Comparison of ENCODE assay signal across 15 cellular contexts in the genomic region with DNA sequence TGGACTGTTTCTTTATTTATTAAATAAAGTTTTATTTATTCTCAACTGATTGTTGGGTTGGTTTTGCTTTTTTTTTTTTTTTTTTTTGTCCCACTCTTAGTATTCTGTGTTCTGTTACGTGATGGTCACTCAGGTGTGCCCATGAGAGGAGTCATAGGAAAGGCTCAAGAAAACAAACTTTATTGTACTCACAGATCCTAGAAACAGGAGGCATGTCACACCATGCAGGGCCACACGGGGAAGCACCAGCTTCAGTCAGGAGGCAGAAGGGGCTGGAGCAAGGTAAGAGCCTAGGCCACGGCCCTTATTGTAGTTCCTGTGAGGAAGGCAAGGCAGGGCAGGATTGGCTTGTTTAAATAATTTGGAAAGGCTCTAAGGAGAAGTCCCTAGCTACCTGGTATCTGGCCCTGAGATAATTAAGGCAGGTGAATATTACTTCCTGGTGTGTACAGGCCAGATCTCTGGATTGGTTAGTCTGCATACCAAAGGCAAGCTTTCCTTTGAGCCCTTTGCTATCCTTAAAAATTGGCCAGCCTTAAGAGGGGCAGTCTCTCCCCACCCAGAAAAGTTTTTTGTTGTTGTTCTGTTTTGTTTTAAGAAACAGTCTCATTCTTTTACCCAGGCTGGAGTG. TPM values are rescaled to one million over a fixed set of nuclear protein-coding genes. Genes with fewer than 3 reads are reported as not detected.
A peak's percentile ranks its signal among the peaks of the same experiment; 100 is the strongest.
DNase-seq lines count a peak whose midpoint lies in the region; ATAC-seq, FAIRE-seq and TF ChIP-seq lines count a peak whose summit lies in the region.
"Had no signal": no experiment of that assay in that cellular context is flagged by ENCODE, and none has a peak within 500 bp of the region (broad histone marks: within the 10 kb centered on the region; RNA-seq: fewer than 3 reads in every experiment).

No MANE protein-coding gene starts in this region.

- no peak for TF ChIP-seq EP300 in GM12878 (IDR thresholded peaks at IDR 0.05; ENCODE audit: borderline replicate concordance in 1 of 2, control insufficient read depth in 1 of 2, low read depth in 2 of 2, low read length in 2 of 2)

- no peak for FAIRE-seq in GM12878 (lab: Jason Lieb, UNC)

- H4K20me1 ChIP-seq in GM12878 (ENCODE audit: control insufficient read depth, insufficient read depth), result no peaks in the 10 kb centered on the region

- no peak overlapping the region for H3K27ac Mint-ChIP-seq in memory B cell
- H3K27ac Mint-ChIP-seq: activated naive CD8-positive, alpha-beta T cell treated with anti-CD3 and anti-CD28 coated beads, Interleukin-2, amount 50 U/mL, for 24 hours; stimulated activated naive CD8-positive, alpha-beta T cell treated with anti-CD3 and anti-CD28 coated beads, Interleukin-15, Interleukin-2, amounts not matched to agents 100 ng/mL and 50 ng/mL, for 24 hours had no signal

- H3K4me1 Mint-ChIP-seq in memory B cell, result peaks cover 2% of the 10 kb centered on the region
- H3K4me1 Mint-ChIP-seq: activated naive CD8-positive, alpha-beta T cell treated with anti-CD3 and anti-CD28 coated beads, Interleukin-2, amount 50 U/mL, for 24 hours had no signal

- no peak for TF ChIP-seq POLR2A in GM12878 (IDR thresholded peaks at IDR 0.05; ENCODE audit: low read depth, low read length)

- H3K9me3 Mint-ChIP-seq in memory B cell, result no peaks in the 10 kb centered on the region
- H3K9me3 Mint-ChIP-seq: activated naive CD8-positive, alpha-beta T cell treated with anti-CD3 and anti-CD28 coated beads, Interleukin-2, amount 50 U/mL, for 24 hours; stimulated activated naive CD8-positive, alpha-beta T cell treated with anti-CD3 and anti-CD28 coated beads, Interleukin-15, Interleukin-2, amounts not matched to agents 100 ng/mL and 50 ng/mL, for 24 hours had no signal

- POLR2A ChIA-PET in GM12878 (lab: Charles Lee), result no interaction called here

- no peaks in the 10 kb centered on the region for H3K4me1 ChIP-seq in GM12878 (ENCODE audit: control insufficient read depth, insufficient read depth, low read length)

- DNase-seq in GM12864 (ENCODE audit: low read depth) (no peak), KBM-7 (peak; percentile 14), GM12878 (ENCODE audit: low read depth, low spot score) (no peak), memory B cell (ENCODE audit: low spot score in 2 of 2) (no peak), middle frontal gyrus (ENCODE audit: extremely low spot score, low spot score) (no peak)
- DNase-seq: activated naive CD8-positive, alpha-beta T cell treated with anti-CD3 and anti-CD28 coated beads, Interleukin-2, amount 50 U/mL, for 24 hours; COR-L47; foreskin melanocyte; left ventricle myocardium superior; NCI-H1048; nucleus accumbens had no signal

- peak overlapping the region; percentile 19 for H2AFZ ChIP-seq in GM12878 (ENCODE audit: control insufficient read depth, low read depth, low read length)

- H3K79me2 ChIP-seq in GM12878 (ENCODE audit: control insufficient read depth, insufficient read depth, low read length), result no peaks in the 10 kb centered on the region

- SMC1A ChIA-PET in GM12878 (lab: Charles Lee; ENCODE audit: uncharacterized antibody, unreplicated experiment), result interaction anchor here (0.8 to 1.5 kb wide), 2 partner anchors 13 to 79 kb away, joined by 3 read pairs; no protein-coding TSS in a partner anchor

- TF ChIP-seq RAD21 in GM12878 (IDR thresholded peaks at IDR 0.05; ENCODE audit: insufficient read depth, low read depth, low read length), result peak; percentile 28; the same call in 1 of the 2 replicates

- no peak overlapping the region for H3K4me3 Mint-ChIP-seq in memory B cell
- H3K4me3 Mint-ChIP-seq: activated naive CD8-positive, alpha-beta T cell treated with anti-CD3 and anti-CD28 coated beads, Interleukin-2, amount 50 U/mL, for 24 hours; stimulated activated naive CD8-positive, alpha-beta T cell treated with anti-CD3 and anti-CD28 coated beads, Interleukin-15, Interleukin-2, amounts not matched to agents 100 ng/mL and 50 ng/mL, for 24 hours had no signal

- peaks cover 3% of the 10 kb centered on the region for H3K27me3 Mint-ChIP-seq in memory B cell
- H3K27me3 Mint-ChIP-seq: stimulated activated naive CD8-positive, alpha-beta T cell treated with anti-CD3 and anti-CD28 coated beads, Interleukin-15, Interleukin-2, amounts not matched to agents 100 ng/mL and 50 ng/mL, for 24 hours had no signal

- TF ChIP-seq CTCF in GM12864 (IDR thresholded peaks at IDR 0.05; ENCODE audit: low read depth, low read length, missing control alignments) (peak; percentile 23), GM12878 (IDR thresholded peaks at IDR 0.05 in 2 of 3, conservative IDR thresholded peaks at IDR 0.05 in 1 of 3; ENCODE audit: control insufficient read depth in 2 of 3, extremely low read depth in 1 of 3, insufficient read depth in 1 of 3, low read depth in 3 of 3, low read length in 3 of 3) (no peak)

- no peaks in the 10 kb centered on the region for H3K36me3 Mint-ChIP-seq in memory B cell

- 26% methylated on average over 3 of the region's 3 CpGs for WGBS in GM12878 (ENCODE audit: insufficient coverage, insufficient replicate concordance, low lambda C conversion rate, missing lambda C conversion rate)

- in situ Hi-C loops in KBM-7 (cut with MboI; ENCODE audit: low pct_unique_long_range_greater_than_20kb, low sequenced_read_pairs), result no loop called here
- in situ Hi-C loops in GM12878 (cut with MboI), result no loop called here

- CTCF ChIA-PET in GM12878 (lab: Yijun Ruan, JAX), result interaction anchor here (1.7 to 3.9 kb wide), 3 partner anchors 11 to 78 kb away, joined by 4 to 18 read pairs (median 5); no protein-coding TSS in a partner anchor

- no peaks in the 10 kb centered on the region for H3K36me3 ChIP-seq in GM12878 (ENCODE audit: control insufficient read depth in 2 of 2, insufficient read depth in 2 of 2, low read length in 1 of 2)

- intact Hi-C loops in GM12878 (cut with micrococcal nuclease; ENCODE audit: unreplicated experiment), result no loop called here

- no peak overlapping the region for H3K27ac ChIP-seq in GM12878 (ENCODE audit: control insufficient read depth, insufficient read depth)

- RAD21 ChIA-PET in GM12878 (lab: Charles Lee; ENCODE audit: unreplicated experiment), result interaction anchor here (1.4 kb wide), 1 partner anchor 11 kb away, joined by 4 read pairs; no protein-coding TSS in a partner anchor

- H3K4me2 ChIP-seq in GM12878 (ENCODE audit: control insufficient read depth, insufficient read depth), result no peak overlapping the region

- ATAC-seq in GM12878 (peak; percentile 71), memory B cell (ENCODE audit: low read depth) (peak; percentile 39), GM18519 (IDR thresholded peaks at IDR 0.05; ENCODE audit: low FRiP score, unreplicated experiment) (no peak), GM18861 (IDR thresholded peaks at IDR 0.05; ENCODE audit: unreplicated experiment) (no peak)
- ATAC-seq: activated naive CD8-positive, alpha-beta T cell treated with anti-CD3 and anti-CD28 coated beads, Interleukin-2, amount 50 U/mL, for 24 hours; left ventricle myocardium superior had no signal

- BruUV-seq in GM12878 (replicated peaks; lab: Mats Ljungman, UMichigan), result no TSS peak

- H3K9ac ChIP-seq in GM12878 (ENCODE audit: control insufficient read depth, insufficient read depth, low read length), result no peak overlapping the region

- H3K9me3 ChIP-seq in GM12878 (replicated peaks; ENCODE audit: control insufficient read depth, insufficient read depth, low read length), result no peaks in the 10 kb centered on the region

- H3K27me3 ChIP-seq in GM12878 (replicated peaks in 1 of 2; ENCODE audit: control insufficient read depth in 2 of 2, insufficient read depth in 2 of 2, low read length in 1 of 2), result no peaks in the 10 kb centered on the region

- H3K4me3 ChIP-seq in GM12864 (ENCODE audit: low read depth, low read length) (no peak overlapping the region), GM12878 (no peak overlapping the region)

RNA-seq across cellular contexts. Expression of a gene that starts 8.3 kb away (rescaled TPM):
- not detected in 2 replicates for total RNA-seq in GM12878 (2013; cell fraction: nucleolus; rRNA removed)
- not detected in 2 replicates for total RNA-seq in GM12878 (2014; rRNA removed)
- not detected in 2 replicates for total RNA-seq in GM12878 (2014; rRNA removed; fragmentation: Illumina TruSeq; extraction: Trizol)
- total RNA-seq in GM12878 (2021), result not detected in 2 replicates
- polyA plus RNA-seq in GM12878 (2011; ENCODE audit: low read depth), result not detected
- polyA plus RNA-seq in GM12878 (2011; rRNA removed), result not detected in 2 replicates
- 0.04 TPM in 1 of 2 replicates, not detected in the other for polyA plus RNA-seq in GM12878 (2011; cell fraction: cytosol; rRNA removed)
- not detected in 2 replicates for polyA plus RNA-seq in GM12878 (2011; cell fraction: nucleus; rRNA removed)
- polyA plus RNA-seq in GM12878 (2012), result not detected in 2 replicates
- not detected in 2 replicates for polyA plus RNA-seq in GM12878 (2014; fragmentation: Illumina TruSeq; extraction: Trizol)
- polyA plus RNA-seq in GM12878 (2014; fragmentation: Nextera tagmentation; extraction: Ambion mirVana), result not detected
- not detected in 2 replicates for polyA plus RNA-seq in GM12878 (2014; rRNA removed)
- polyA plus RNA-seq in GM12878 (2016; fragmentation: Nextera tagmentation; extraction: Ambion mirVana), result not detected
- not detected in 2 replicates for polyA minus RNA-seq in GM12878 (2011; rRNA and poly(A)+ RNA removed)
- polyA minus RNA-seq in GM12878 (2011; cell fraction: cytosol; rRNA and poly(A)+ RNA removed), result not detected in 2 replicates
- not detected in 2 replicates for polyA minus RNA-seq in GM12878 (2011; cell fraction: nucleus; rRNA and poly(A)+ RNA removed)
- total RNA-seq: left ventricle myocardium superior; T-helper 1 cell treated with Interleukin-12 subunit alpha and Interleukin-12 subunit beta and Interleukin-4 antibody, amounts not matched to agents 30 ng/mL and 1 ng/mL, for 36 hours had no signal

Comparison
In these comparisons a context has a peak if more than half of its experiments do, and no peak if none do; other contexts are left out.
1. ATAC-seq: peak in GM12878 (single experiment) and memory B cell (single experiment); none in GM18519 (single experiment) and GM18861 (single experiment).